Comparison of ENCODE assay signal across 10 cellular contexts in genomic region chr6:159061805-159062563, GRCh38. TPM values are rescaled to one million over a fixed set of nuclear protein-coding genes. Genes with fewer than 3 reads are reported as not detected.
DNase-seq lines count a peak whose midpoint lies in the region; ATAC-seq, FAIRE-seq and TF ChIP-seq lines count a peak whose summit lies in the region.
"Had no signal": no experiment of that assay in that cellular context is flagged by ENCODE, and none has a peak within 500 bp of the region (broad histone marks: within the 10 kb centered on the region; RNA-seq: fewer than 3 reads in every experiment).

No MANE protein-coding gene starts in this region.

- TF ChIP-seq CTCF in activated CD8-positive, alpha-beta T cell treated with anti-CD3 and anti-CD28 coated beads for 36 hours (IDR thresholded peaks at IDR 0.05) = no peak

- 61 to 76% (median 66%) methylated on average over 10 of the region's 10 CpGs for WGBS in small intestine, 3 donors

- DNase-seq in activated CD8-positive, alpha-beta T cell treated with anti-CD3 and anti-CD28 coated beads for 36 hours = peak; percentile 61
- DNase-seq in small intestine = peak; percentile 58
- DNase-seq in posterior vena cava (ENCODE audit: low spot score) = no peak
- no peak for DNase-seq in retina
- DNase-seq: activated CD4-positive, alpha-beta T cell treated with anti-CD3 and anti-CD28 coated beads, Interleukin-2, amount 50 U/mL, for 48 hours; NCI-H1417 had no signal

- H3K36me3 Mint-ChIP-seq in activated CD8-positive, alpha-beta T cell treated with anti-CD3 and anti-CD28 coated beads for 36 hours (ENCODE audit: low read depth) = peaks cover 17% of the 10 kb centered on the region
- H3K36me3 Mint-ChIP-seq: neural progenitor cell had no signal

- H3K36me3 ChIP-seq in small intestine (ENCODE audit: control insufficient read depth in 2 of 2, insufficient read depth in 2 of 2, low read length in 2 of 2) = no peaks in the 10 kb centered on the region
- H3K36me3 ChIP-seq: neural progenitor cell had no signal

- H3K27me3 Mint-ChIP-seq in activated CD8-positive, alpha-beta T cell treated with anti-CD3 and anti-CD28 coated beads for 36 hours = no peaks in the 10 kb centered on the region

- H3K4me1 ChIP-seq in small intestine (ENCODE audit: control insufficient read depth in 2 of 2, insufficient read depth in 1 of 2, low read depth in 1 of 2, low read length in 1 of 2) = no peaks in the 10 kb centered on the region
- H3K4me1 ChIP-seq: neural progenitor cell had no signal

- H3K27ac ChIP-seq in small intestine (ENCODE audit: low read depth in 1 of 2, low read length in 1 of 2) = peak overlapping the region; percentile 57 to 76
- H3K27ac ChIP-seq: neural progenitor cell had no signal

- no peaks in the 10 kb centered on the region for H3K9me3 ChIP-seq in small intestine (ENCODE audit: control insufficient read depth, low read depth)

- peak overlapping the region; percentile 42 for H3K4me3 Mint-ChIP-seq in activated CD8-positive, alpha-beta T cell treated with anti-CD3 and anti-CD28 coated beads for 36 hours
- H3K4me3 Mint-ChIP-seq: neural progenitor cell had no signal

- POLR2A ChIA-PET in activated CD8-positive, alpha-beta T cell treated with anti-CD3 and anti-CD28 coated beads for 36 hours (lab: Charles Lee) = interaction anchor here (0.5 to 19.9 kb wide), 9 partner anchors 8 to 676 kb away, joined by 3 to 327 read pairs (median 14); partner anchors contain the start of gene TAGAP

- peaks cover 98% of the 10 kb centered on the region for H3K4me1 Mint-ChIP-seq in activated CD8-positive, alpha-beta T cell treated with anti-CD3 and anti-CD28 coated beads for 36 hours (ENCODE audit: low read depth)

- H3K4me3 ChIP-seq in small intestine (ENCODE audit: low read depth in 1 of 2, low read length in 2 of 2) = no peak overlapping the region
- H3K4me3 ChIP-seq: neural progenitor cell had no signal

- no peaks in the 10 kb centered on the region for H3K27me3 ChIP-seq in small intestine (ENCODE audit: control insufficient read depth in 2 of 2, insufficient read depth in 2 of 2, low read length in 2 of 2)

- peak overlapping the region; percentile 95 for H3K27ac Mint-ChIP-seq in activated CD8-positive, alpha-beta T cell treated with anti-CD3 and anti-CD28 coated beads for 36 hours
- H3K27ac Mint-ChIP-seq: neural progenitor cell had no signal

- H3K9me3 Mint-ChIP-seq in activated CD8-positive, alpha-beta T cell treated with anti-CD3 and anti-CD28 coated beads for 36 hours = peaks cover 9% of the 10 kb centered on the region

- intact Hi-C loops in activated CD8-positive, alpha-beta T cell treated with anti-CD3 and anti-CD28 coated beads for 36 hours (cut with micrococcal nuclease) = no loop called here
- intact Hi-C loops in posterior vena cava (cut with DNase I) = no loop called here

- no peak for FAIRE-seq in small intestine (lab: Jason Lieb, UNC)

- CTCF ChIA-PET in activated CD8-positive, alpha-beta T cell treated with anti-CD3 and anti-CD28 coated beads for 36 hours (lab: Charles Lee) = interaction anchor here (0.8 to 4.4 kb wide), 12 partner anchors 12 to 58 kb away, joined by 3 to 32 read pairs (median 5); no protein-coding TSS in a partner anchor

- ATAC-seq in GM18909 (IDR thresholded peaks at IDR 0.05; ENCODE audit: poor library complexity, unreplicated experiment) = peak; percentile 75
- peak; percentile 66 for ATAC-seq in HG03108 (IDR thresholded peaks at IDR 0.05; ENCODE audit: unreplicated experiment)
- peak; percentile 82 for ATAC-seq in activated CD8-positive, alpha-beta T cell treated with anti-CD3 and anti-CD28 coated beads for 36 hours
- no peak for ATAC-seq in GM21515 (IDR thresholded peaks at IDR 0.05; ENCODE audit: unreplicated experiment)

RNA-seq across cellular contexts. Expression of gene TAGAP, which starts 17.2 kb away (rescaled TPM):
- total RNA-seq in activated CD8-positive, alpha-beta T cell treated with anti-CD3 and anti-CD28 coated beads for 36 hours = 100 to 1,000 TPM; 112 to 113 TPM
- polyA plus RNA-seq in small intestine = 1 to 10 TPM in 2 of 3 donors, under 1 TPM in 1; 0.45 to 3.8 (median 2.1) TPM
- 1 to 10 TPM; 2.3 to 2.5 TPM for total RNA-seq in posterior vena cava

Comparison
In these comparisons a context has a peak if more than half of its experiments do, and no peak if none do; other contexts are left out.
1. DNase-seq: peak in activated CD8-positive, alpha-beta T cell treated with anti-CD3 and anti-CD28 coated beads for 36 hours (single experiment) and small intestine (single experiment); none in posterior vena cava (single experiment) and retina (single experiment).
2. RNA of gene TAGAP, which starts 17.2 kb away (total RNA-seq): 112 to 113 TPM in activated CD8-positive, alpha-beta T cell treated with anti-CD3 and anti-CD28 coated beads for 36 hours; 2.3 to 2.5 TPM in posterior vena cava; every median in the first group is over 10 times any median in the second.